ENCODE assay signal across 2 cellular contexts in genomic region chr17:29587591-29587990, GRCh38.
TF ChIP-seq lines count a peak whose summit lies in the region.

No MANE protein-coding gene starts in this region.

TF ChIP-seq in SK-N-SH, 30 proteins besides CTCF, POLR2A, EP300 and RAD21 (continued from another document):
- no peak for TF ChIP-seq MXI1 (IDR thresholded peaks at IDR 0.05; ENCODE audit: low read depth, low read length)

TF ChIP-seq in SK-N-SH treated with all-trans-retinoic acid at 6 μM for 48 hours, 23 proteins besides CTCF, POLR2A, EP300 and RAD21 (continued from another document):
- TF ChIP-seq ZC3H10 (CRISPR knock-in tag; IDR thresholded peaks at IDR 0.05) (no peak), RARB (CRISPR knock-in tag; IDR thresholded peaks at IDR 0.05) (no peak), CSRNP3 (CRISPR knock-in tag; IDR thresholded peaks at IDR 0.05) (no peak)
